8 cellular contexts compared by ENCODE assay signal in the genomic region with DNA sequence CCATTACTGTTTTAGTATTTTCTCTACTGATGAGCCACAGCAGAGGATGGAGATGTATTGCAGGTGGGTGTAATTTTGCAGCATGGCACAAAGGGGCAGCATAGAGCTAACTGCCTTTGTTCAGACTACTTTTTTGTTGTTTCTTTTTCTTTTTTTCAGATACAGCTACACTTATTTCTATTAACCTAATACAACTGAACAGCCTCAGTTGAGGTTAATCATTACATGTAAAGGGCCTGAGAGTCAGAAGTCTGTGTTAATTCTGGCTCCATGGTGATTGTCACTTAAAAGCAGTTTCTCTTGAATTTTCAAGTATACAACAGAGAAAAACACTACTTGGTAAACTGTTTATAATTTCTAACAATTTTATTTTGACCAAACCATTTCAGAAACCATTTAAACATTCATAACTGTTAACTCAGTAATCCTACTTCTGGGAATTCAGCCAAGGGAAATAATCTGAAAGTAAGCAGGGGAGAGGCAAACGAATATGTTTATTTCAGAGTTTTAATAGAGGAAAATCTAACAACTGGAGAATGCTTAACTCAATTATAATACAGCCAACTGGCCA. TPM values are rescaled to one million over a fixed set of nuclear protein-coding genes. Genes with fewer than 3 reads are reported as not detected.
DNase-seq lines count a peak whose midpoint lies in the region; ATAC-seq and TF ChIP-seq lines count a peak whose summit lies in the region.

No MANE protein-coding gene starts in this region.

- H3K4me3 Mint-ChIP-seq in naive thymus-derived CD8-positive, alpha-beta T cell: no peak overlapping the region

- H3K36me3 ChIP-seq in KMS-11 (ENCODE audit: insufficient read depth): no peaks in the 10 kb centered on the region

- peaks cover 0 to 89% (median 25%) of the 10 kb centered on the region in 3 donors for H3K36me3 Mint-ChIP-seq in naive thymus-derived CD8-positive, alpha-beta T cell

- no peaks in the 10 kb centered on the region for H3K79me2 ChIP-seq in KMS-11 (ENCODE audit: insufficient read depth, low read depth)

- H2AFZ ChIP-seq in KMS-11 (ENCODE audit: low read depth): peak overlapping the region; percentile 42; the same call in 1 of the 2 replicates

- no peaks in the 10 kb centered on the region for H3K27me3 Mint-ChIP-seq in naive thymus-derived CD8-positive, alpha-beta T cell

- no peaks in the 10 kb centered on the region for H3K4me1 Mint-ChIP-seq in naive thymus-derived CD8-positive, alpha-beta T cell

- DNase-seq in NCI-H1417 (lab: John Stamatoyannopoulos, UW) (peak in 2 of 3 experiments; percentile 24 to 48), NCI-H1417 treated with DMSO at 0.1 percent for 48 hours (lab: John Stamatoyannopoulos, UW) (no peak), T1000 (lab: John Stamatoyannopoulos, UW) (peak; percentile 4), epithelial cell of esophagus (ENCODE audit: low read depth) (peak; percentile 45), NCI-H345 (lab: John Stamatoyannopoulos, UW) (no peak)
- peak in 6 of 10 donors; percentile 9 to 63 (median 26) for DNase-seq in naive thymus-derived CD8-positive, alpha-beta T cell

- peak overlapping the region; percentile 16; the same call in 1 of the 2 replicates for H3K27ac ChIP-seq in KMS-11

- POLR2A ChIA-PET in naive thymus-derived CD8-positive, alpha-beta T cell (lab: Charles Lee): interaction anchor here (0.6 to 2.6 kb wide), 2 partner anchors 25 to 1866 kb away, joined by 4 to 12 read pairs; partner anchors contain the start of gene NAAA

- ATAC-seq in GM19372 (IDR thresholded peaks at IDR 0.05; ENCODE audit: low read depth, unreplicated experiment): peak; percentile 77
- peak; percentile 78 to 82 for ATAC-seq in naive thymus-derived CD8-positive, alpha-beta T cell

- H3K27me3 ChIP-seq in KMS-11 (ENCODE audit: insufficient read depth, low read depth): no peaks in the 10 kb centered on the region

- H3K9ac ChIP-seq in KMS-11: no peak overlapping the region

- peak overlapping the region in 4 of 10 donors; percentile 19 to 69 (median 38) for H3K27ac Mint-ChIP-seq in naive thymus-derived CD8-positive, alpha-beta T cell

- H3K4me3 ChIP-seq in KMS-11 (IDR thresholded peaks at IDR 0.05; ENCODE audit: insufficient read depth, low read depth, low read length) (no peak overlapping the region), epithelial cell of esophagus (ENCODE audit: low read length) (no peak overlapping the region)

- H3K4me2 ChIP-seq in KMS-11: peak overlapping the region; percentile 43; the same call in 1 of the 2 replicates

- H3K4me1 ChIP-seq in KMS-11 (ENCODE audit: low read depth, poor library complexity, severe bottlenecking): peaks cover 9% of the 10 kb centered on the region

- peaks cover 0 to under 1% (median 0%) of the 10 kb centered on the region in 9 donors for H3K9me3 Mint-ChIP-seq in naive thymus-derived CD8-positive, alpha-beta T cell

- TF ChIP-seq CTCF in KMS-11 (conservative IDR thresholded peaks at IDR 0.05; ENCODE audit: low read depth, low read length) (peak; percentile 96), epithelial cell of esophagus (IDR thresholded peaks at IDR 0.05; ENCODE audit: insufficient read depth, low read depth, low read length, missing control alignments) (peak; percentile 94)

- H4K20me1 ChIP-seq in KMS-11 (ENCODE audit: insufficient read depth): no peaks in the 10 kb centered on the region

RNA-seq across cellular contexts. Expression of gene PPEF2, which starts 13.9 kb away (rescaled TPM):
- total RNA-seq in naive thymus-derived CD8-positive, alpha-beta T cell: 1 to 10 TPM; 1.6 to 1.8 TPM
- polyA plus RNA-seq in naive thymus-derived CD8-positive, alpha-beta T cell: not detected

RNA-seq across cellular contexts. Expression of gene NAAA, which starts 24.6 kb away (rescaled TPM):
- 10 to 100 TPM; 81.0 to 82.4 TPM for total RNA-seq in naive thymus-derived CD8-positive, alpha-beta T cell
- 10 to 100 TPM; 63.1 to 87.9 (median 63.4) TPM for polyA plus RNA-seq in naive thymus-derived CD8-positive, alpha-beta T cell

Comparison
In these comparisons a context has a peak if more than half of its experiments do, and no peak if none do; other contexts are left out.
1. DNase-seq: peak in NCI-H1417 (2 of 3), T1000 (single experiment), epithelial cell of esophagus (single experiment) and naive thymus-derived CD8-positive, alpha-beta T cell (6 of 10); none in NCI-H1417 treated with DMSO at 0.1 percent for 48 hours (single experiment) and NCI-H345 (single experiment).